ENCODE assay signal across 9 cellular contexts in the genomic region with DNA sequence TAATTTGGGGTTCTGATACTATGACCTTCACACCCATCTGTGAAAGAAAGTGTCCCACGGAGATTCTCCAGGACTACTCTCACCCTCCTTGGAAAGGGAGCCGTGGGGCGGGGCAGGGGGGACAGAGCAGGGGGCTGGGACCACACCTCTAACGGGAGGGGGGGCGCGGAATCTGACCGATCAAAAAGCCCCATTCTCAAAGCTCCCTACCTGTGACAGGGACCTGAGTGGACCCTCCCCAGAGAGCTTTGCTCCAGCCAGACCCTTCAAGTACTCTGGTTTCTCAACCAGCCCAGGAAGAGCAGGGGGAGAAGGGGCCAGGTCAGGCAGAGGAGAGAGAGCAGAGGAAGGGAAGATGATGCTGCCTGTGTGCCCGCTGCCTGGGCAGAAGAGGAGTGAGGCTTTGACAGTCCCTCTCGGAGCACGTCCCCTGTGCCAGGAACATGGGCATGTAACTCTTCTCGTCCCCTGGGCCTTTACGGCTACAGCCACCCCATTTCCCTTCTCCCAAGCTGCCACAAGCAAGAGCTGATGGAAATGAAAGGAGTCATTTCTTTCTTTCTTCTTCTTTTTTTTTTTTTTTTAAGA. TPM values are rescaled to one million over a fixed set of nuclear protein-coding genes. Genes with fewer than 3 reads are reported as not detected.
DNase-seq lines count a peak whose midpoint lies in the region; ATAC-seq and TF ChIP-seq lines count a peak whose summit lies in the region.
"Had no signal": no experiment of that assay in that cellular context is flagged by ENCODE, and none has a peak within 500 bp of the region (broad histone marks: within the 10 kb centered on the region; RNA-seq: fewer than 3 reads in every experiment).

No MANE protein-coding gene starts in this region.

- CTCF ChIA-PET in BJ (lab: Yijun Ruan, JAX) (interaction anchor here (2.3 kb wide), 1 partner anchor 90 kb away, joined by 9 read pairs; no protein-coding TSS in a partner anchor), IMR-90 (lab: Yijun Ruan, JAX) (no interaction called here)

- in situ Hi-C loops in IMR-90 (cut with MboI; ENCODE audit: low sequenced_read_pairs): no loop called here
- in situ Hi-C loops in GM13977 (cut with MboI; ENCODE audit: low pct_unique_long_range_greater_than_20kb, low sequenced_read_pairs, unreplicated experiment): no loop called here

- H3K4me2 ChIP-seq in IMR-90 (ENCODE audit: low read depth, low read length): no peak overlapping the region

- no peak overlapping the region for H3K56ac ChIP-seq in IMR-90 (ENCODE audit: extremely low read depth, insufficient read depth, low read length)

- H3K4ac ChIP-seq in IMR-90 (ENCODE audit: low read depth, low read length): 0 out of 2 replicates have a peak overlapping the region, but pooled peaks have one; percentile 3

- no peak overlapping the region for H3K18ac ChIP-seq in IMR-90 (ENCODE audit: low read depth, low read length)

- H3K36me3 ChIP-seq in BJ (ENCODE audit: control insufficient read depth, insufficient read depth, low read length): peaks cover 7% of the 10 kb centered on the region
- no peaks in the 10 kb centered on the region for H3K36me3 ChIP-seq in IMR-90 (ENCODE audit: control insufficient read depth, insufficient read depth, low read length)

- H3K9me3 ChIP-seq in IMR-90 (ENCODE audit: control insufficient read depth, insufficient read depth, low read length): no peaks in the 10 kb centered on the region

- no peak for TF ChIP-seq POLR2A in IMR-90 (IDR thresholded peaks at IDR 0.05; ENCODE audit: low read depth, low read length)

- POLR2A ChIA-PET in BJ (lab: Charles Lee): no interaction called here
- POLR2A ChIA-PET in IMR-90 (lab: Charles Lee; ENCODE audit: unreplicated experiment): no interaction called here

- ATAC-seq in IMR-90 (ENCODE audit: low read depth) (no peak), natural killer cell (no peak), GM19351 (IDR thresholded peaks at IDR 0.05; ENCODE audit: unreplicated experiment) (no peak)

- H3K27ac ChIP-seq in IMR-90 (ENCODE audit: insufficient read depth, low read length): no peak overlapping the region

- H3K9me1 ChIP-seq in IMR-90 (ENCODE audit: insufficient read depth, low read length): peaks cover 12% of the 10 kb centered on the region

- peak overlapping the region; percentile 66; the same call in 1 of the 2 replicates for H4K91ac ChIP-seq in IMR-90 (ENCODE audit: insufficient read depth, low read depth, low read length)

- no peak overlapping the region for H2AK5ac ChIP-seq in IMR-90 (ENCODE audit: low read depth, low read length)

- BruUV-seq in IMR-90 (replicated peaks; lab: Mats Ljungman, UMichigan): no TSS peak

- H3K4me3 ChIP-seq in BJ (ENCODE audit: low read depth, low read length) (peak overlapping the region; percentile 50), IMR-90 (ENCODE audit: insufficient read depth, low read depth, low read length) (no peak overlapping the region), cardiac fibroblast (replicated peaks in 1 of 2; ENCODE audit: low read depth in 2 of 2, low read length in 2 of 2) (peak overlapping the region; percentile 48 to 66)

- H2BK20ac ChIP-seq in IMR-90 (ENCODE audit: low read depth, low read length): no peak overlapping the region

- H2BK5ac ChIP-seq in IMR-90 (ENCODE audit: low read depth, low read length, poor library complexity, severe bottlenecking): no peak overlapping the region

- H3K23ac ChIP-seq in IMR-90 (ENCODE audit: low read depth, low read length): no peak overlapping the region

- H3K36me3 Mint-ChIP-seq in natural killer cell: peaks cover 3% of the 10 kb centered on the region

- no peak for TF ChIP-seq RAD21 in IMR-90 (IDR thresholded peaks at IDR 0.05; ENCODE audit: low read length)

- no peaks in the 10 kb centered on the region for H3K9me3 Mint-ChIP-seq in natural killer cell

- no peaks in the 10 kb centered on the region for H3K27me3 Mint-ChIP-seq in natural killer cell (ENCODE audit: low read depth in 2 of 2)

- no peak overlapping the region; a peak in 1 of 4 replicates for H4K8ac ChIP-seq in IMR-90 (ENCODE audit: low read depth in 2 of 2, low read length in 2 of 2)

- no CpG with 5 or more reads among the region's 12 CpGs for WGBS in IMR-90 (ENCODE audit: extremely low coverage in 2 of 2, insufficient read length in 1 of 2), 2 experiments

- H2BK120ac ChIP-seq in IMR-90 (ENCODE audit: low read depth, low read length): no peak overlapping the region

- no peak overlapping the region for H3K9ac ChIP-seq in IMR-90 (ENCODE audit: low read depth, low read length)

- dilution Hi-C loops in IMR-90 (cut with HindIII; ENCODE audit: low sequenced_read_pairs, unreplicated experiment): no loop called here

- intact Hi-C loops in IMR-90 (cut with micrococcal nuclease): loop anchor here (10.0 kb wide), 1 partner anchor 92 kb away; no protein-coding TSS in a partner anchor
- intact Hi-C loops in natural killer cell (cut with micrococcal nuclease): loop anchor here (10.0 kb wide), 1 partner anchor 258 kb away; the partner anchor contains the start of gene RNASEK

- TF ChIP-seq CTCF in BJ (IDR thresholded peaks at IDR 0.05; ENCODE audit: insufficient read depth, low read depth, low read length) (no peak), IMR-90 (conservative IDR thresholded peaks at IDR 0.05; ENCODE audit: low read depth, low read length) (no peak), cardiac fibroblast (IDR thresholded peaks at IDR 0.05; ENCODE audit: low read depth, low read length) (no peak), natural killer cell (IDR thresholded peaks at IDR 0.05) (no peak), GM13977 (IDR thresholded peaks at IDR 0.05; ENCODE audit: extremely low read depth, insufficient read depth, missing control alignments) (no peak)

- no peaks in the 10 kb centered on the region for H3K79me1 ChIP-seq in IMR-90 (ENCODE audit: low read depth in 1 of 2, low read length in 2 of 2)

- no peaks in the 10 kb centered on the region for H4K20me1 ChIP-seq in IMR-90 (ENCODE audit: insufficient read depth, low read length)

- H3K27ac Mint-ChIP-seq in natural killer cell: peak overlapping the region; percentile 91 to 97

- peaks cover 62 to 69% of the 10 kb centered on the region in 2 donors for H3K4me1 Mint-ChIP-seq in natural killer cell

- DNase-seq in BJ (ENCODE audit: low read depth) (no peak), IMR-90 (no peak), cardiac fibroblast (ENCODE audit: low read depth in 2 of 2) (no peak), natural killer cell (no peak), DMS153 treated with DMSO at 0.1 percent for 48 hours (lab: John Stamatoyannopoulos, UW; ENCODE audit: unreplicated experiment) (no peak), NCI-H526 treated with DMSO at 0.1 percent for 48 hours (lab: John Stamatoyannopoulos, UW) (no peak), GM13977 (ENCODE audit: low spot score) (no peak)

- no peak overlapping the region for H4K5ac ChIP-seq in IMR-90 (ENCODE audit: low read depth, low read length)

- H2BK15ac ChIP-seq in IMR-90 (ENCODE audit: low read depth, low read length): no peak overlapping the region

- no peak overlapping the region for H2AFZ ChIP-seq in IMR-90 (replicated peaks; ENCODE audit: low read length, poor library complexity)

- H3K4me3 Mint-ChIP-seq in natural killer cell: peak overlapping the region; percentile 99

- no peak overlapping the region for H3K14ac ChIP-seq in IMR-90 (replicated peaks; ENCODE audit: low read depth, low read length)

- no peak overlapping the region for H2AK9ac ChIP-seq in IMR-90 (replicated peaks; ENCODE audit: low read depth, low read length, poor library complexity)

- H3K4me1 ChIP-seq in IMR-90 (ENCODE audit: control insufficient read depth, insufficient read depth, low read length): peaks cover 15% of the 10 kb centered on the region

- H3K27me3 ChIP-seq in BJ (ENCODE audit: control insufficient read depth, insufficient read depth, low read length) (no peaks in the 10 kb centered on the region), IMR-90 (ENCODE audit: control insufficient read depth, insufficient read depth, low read length) (no peaks in the 10 kb centered on the region)

TF ChIP-seq in IMR-90, 13 proteins besides CTCF, POLR2A, EP300 and RAD21:
- no peak for TF ChIP-seq RFX5 (IDR thresholded peaks at IDR 0.05; ENCODE audit: low read depth, low read length)
- TF ChIP-seq NFE2L2 (IDR thresholded peaks at IDR 0.05; ENCODE audit: low read depth, low read length): no peak
- TF ChIP-seq MXI1 (IDR thresholded peaks at IDR 0.05; ENCODE audit: borderline replicate concordance, low read depth, low read length): no peak
- no peak for TF ChIP-seq MAFK (IDR thresholded peaks at IDR 0.05; ENCODE audit: low read depth, low read length)
- no peak for TF ChIP-seq MAZ (IDR thresholded peaks at IDR 0.05; ENCODE audit: borderline replicate concordance, low read depth, low read length)
- TF ChIP-seq RCOR1 (IDR thresholded peaks at IDR 0.05; ENCODE audit: insufficient replicate concordance, low read length): no peak
- no peak for TF ChIP-seq FOS (IDR thresholded peaks at IDR 0.05; ENCODE audit: low read depth, low read length)
- TF ChIP-seq, protein P1, sequence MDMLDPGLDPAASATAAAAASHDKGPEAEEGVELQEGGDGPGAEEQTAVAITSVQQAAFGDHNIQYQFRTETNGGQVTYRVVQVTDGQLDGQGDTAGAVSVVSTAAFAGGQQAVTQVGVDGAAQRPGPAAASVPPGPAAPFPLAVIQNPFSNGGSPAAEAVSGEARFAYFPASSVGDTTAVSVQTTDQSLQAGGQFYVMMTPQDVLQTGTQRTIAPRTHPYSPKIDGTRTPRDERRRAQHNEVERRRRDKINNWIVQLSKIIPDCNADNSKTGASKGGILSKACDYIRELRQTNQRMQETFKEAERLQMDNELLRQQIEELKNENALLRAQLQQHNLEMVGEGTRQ (IDR thresholded peaks at IDR 0.05; ENCODE audit: low read depth, low read length): no peak

RNA-seq across cellular contexts. Expression of gene XAF1, which starts 0.7 kb away (rescaled TPM):
- 10.4 and 12.0 TPM in 2 replicates for polyA plus RNA-seq in BJ (2011; rRNA removed)
- 41.2 and 59.3 TPM in 2 replicates for polyA minus RNA-seq in BJ (2011; rRNA and poly(A)+ RNA removed)
- total RNA-seq in IMR-90 (2012; rRNA removed): 1.7 and 3.9 TPM in 2 replicates
- polyA plus RNA-seq in IMR-90 (2012; rRNA removed): 0.50 and 1.3 TPM in 2 replicates
- polyA plus RNA-seq in IMR-90 (2012; cell fraction: cytosol; rRNA removed): 1.3 and 2.5 TPM in 2 replicates
- polyA plus RNA-seq in IMR-90 (2012; cell fraction: nucleus; rRNA removed; ENCODE audit: low replicate concordance): 1.5 and 1.9 TPM in 2 replicates
- 100 to 1,000 TPM in 1 of 3 donors, 10 to 100 TPM in 2; 64.2 to 130 (median 97.4) TPM for total RNA-seq in natural killer cell

RNA-seq across cellular contexts. Expression of gene FBXO39, which starts 19.5 kb away (rescaled TPM):
- 0.04 and 0.07 TPM in 2 replicates for polyA plus RNA-seq in BJ (2011; rRNA removed)
- polyA minus RNA-seq in BJ (2011; rRNA and poly(A)+ RNA removed): not detected in 2 replicates
- total RNA-seq in IMR-90 (2012; rRNA removed): not detected in 2 replicates
- polyA plus RNA-seq in IMR-90 (2012; rRNA removed): not detected in 2 replicates
- polyA plus RNA-seq in IMR-90 (2012; cell fraction: cytosol; rRNA removed): not detected in 2 replicates
- polyA plus RNA-seq in IMR-90 (2012; cell fraction: nucleus; rRNA removed; ENCODE audit: low replicate concordance): not detected in 2 replicates
- total RNA-seq in natural killer cell: under 1 TPM; 0.40 to 0.72 (median 0.43) TPM
- total RNA-seq: RPMI7951 had no signal

RNA-seq across cellular contexts. Expression of gene SLC13A5, which starts 43.4 kb away (rescaled TPM):
- polyA plus RNA-seq in BJ (2011; rRNA removed): not detected in 2 replicates
- polyA minus RNA-seq in BJ (2011; rRNA and poly(A)+ RNA removed): not detected in 2 replicates
- total RNA-seq in IMR-90 (2012; rRNA removed): not detected in 2 replicates
- not detected in 2 replicates for polyA plus RNA-seq in IMR-90 (2012; rRNA removed)
- polyA plus RNA-seq in IMR-90 (2012; cell fraction: cytosol; rRNA removed): not detected in 2 replicates
- not detected in 2 replicates for polyA plus RNA-seq in IMR-90 (2012; cell fraction: nucleus; rRNA removed; ENCODE audit: low replicate concordance)
- total RNA-seq in natural killer cell: not detected
- total RNA-seq: RPMI7951 had no signal

Comparison
In these comparisons a context has a peak if more than half of its experiments do, and no peak if none do; other contexts are left out.
1. RNA of gene XAF1, which starts 0.7 kb away (total RNA-seq): 64.2 to 130 TPM in natural killer cell; 1.7 to 3.9 TPM in IMR-90; every median in the first group is over 10 times any median in the second.